Comparison of ENCODE assay signal across 8 cellular contexts in genomic region chr11:130068986-130069683, GRCh38. TPM values are rescaled to one million over a fixed set of nuclear protein-coding genes. Genes with fewer than 3 reads are reported as not detected.
A peak's percentile ranks its signal among the peaks of the same experiment; 100 is the strongest.
DNase-seq lines count a peak whose midpoint lies in the region; ATAC-seq and TF ChIP-seq lines count a peak whose summit lies in the region.

No MANE protein-coding gene starts in this region.

- peak overlapping the region; percentile 55 to 59 for H3K4me3 ChIP-seq in foreskin fibroblast (ENCODE audit: low read depth in 1 of 2, low read length in 2 of 2)
- H3K4me3 ChIP-seq in neuron (ENCODE audit: low read length) = peak overlapping the region; percentile 71

- no peaks in the 10 kb centered on the region for H3K9me3 Mint-ChIP-seq in Calu3 (ENCODE audit: low read depth, unreplicated experiment)

- ATAC-seq in GM21360 (IDR thresholded peaks at IDR 0.05; ENCODE audit: unreplicated experiment) (peak; percentile 39), HG03575 (IDR thresholded peaks at IDR 0.05; ENCODE audit: extremely low read depth, insufficient number of reproducible peaks, low FRiP score, unreplicated experiment) (peak; percentile 4)

- peaks cover 18% of the 10 kb centered on the region for H3K4me1 ChIP-seq in neuron (ENCODE audit: insufficient read depth, low read length)

- H3K4me3 Mint-ChIP-seq in Calu3 (ENCODE audit: low read depth, unreplicated experiment) = peak overlapping the region; percentile 92

- no peaks in the 10 kb centered on the region for H3K9me3 ChIP-seq in neuron (ENCODE audit: low read length)

- no peak for TF ChIP-seq CTCF in Calu3 (IDR thresholded peaks at IDR 0.05; ENCODE audit: unreplicated experiment)
- TF ChIP-seq CTCF in foreskin fibroblast (IDR thresholded peaks at IDR 0.05; ENCODE audit: low read depth, low read length) = no peak

- intact Hi-C loops in Calu3 (cut with micrococcal nuclease; ENCODE audit: unreplicated experiment) = loop anchor here (1.0 kb wide), 1 partner anchor 66 kb away; no protein-coding TSS in a partner anchor

- peaks cover 5% of the 10 kb centered on the region for H3K27me3 Mint-ChIP-seq in Calu3 (ENCODE audit: unreplicated experiment)

- no TSS peak for BruUV-seq in Calu3 (replicated peaks; lab: Mats Ljungman, UMichigan)

- peaks cover 31% of the 10 kb centered on the region for H3K36me3 Mint-ChIP-seq in Calu3 (ENCODE audit: insufficient read depth, unreplicated experiment)

- peak overlapping the region; percentile 83 for H3K27ac Mint-ChIP-seq in Calu3 (ENCODE audit: unreplicated experiment)

- H2AFZ ChIP-seq in neuron (ENCODE audit: low read depth, low read length) = peak overlapping the region; percentile 96

- H3K27me3 ChIP-seq in neuron (ENCODE audit: insufficient read depth, low read length) = no peaks in the 10 kb centered on the region

- DNase-seq in Calu3 (peak; percentile 41), OCI-M1 (lab: John Stamatoyannopoulos, UW) (peak; percentile 99), activated gamma-delta T cell (lab: John Stamatoyannopoulos, UW) (peak; percentile 52), foreskin fibroblast (peak; percentile 93 to 96), HuH-7 (ENCODE audit: low spot score) (no peak)

- CTCF ChIA-PET in Calu3 (lab: Charles Lee) = no interaction called here

- H3K4me1 Mint-ChIP-seq in Calu3 (ENCODE audit: low read depth, unreplicated experiment) = peaks cover 26% of the 10 kb centered on the region

- no peaks in the 10 kb centered on the region for H3K36me3 ChIP-seq in neuron (ENCODE audit: insufficient read depth, low read length)

RNA-seq across cellular contexts. Expression of gene APLP2, which starts 0.6 kb away (rescaled TPM):
- 446 and 447 TPM in 2 replicates for total RNA-seq in Calu3 (2022)
